In genomic region chr19:41009700-41010235, GRCh38 we compare ENCODE assay signal across 33 cellular contexts. TPM values are rescaled to one million over a fixed set of nuclear protein-coding genes. Genes with fewer than 3 reads are reported as not detected.
DNase-seq lines count a peak whose midpoint lies in the region; ATAC-seq, FAIRE-seq and TF ChIP-seq lines count a peak whose summit lies in the region.
"Had no signal": no experiment of that assay in that cellular context is flagged by ENCODE, and none has a peak within 500 bp of the region (broad histone marks: within the 10 kb centered on the region; RNA-seq: fewer than 3 reads in every experiment).

No MANE protein-coding gene starts in this region.

- peak overlapping the region; percentile 43 for H2BK120ac ChIP-seq in H1 (replicated peaks; ENCODE audit: low read depth, low read length)

- H4K8ac ChIP-seq in H1 (ENCODE audit: extremely low read depth, insufficient read depth, low read length): no peak overlapping the region

- H2BK15ac ChIP-seq in H1 (ENCODE audit: low read length): 0 out of 2 replicates have a peak overlapping the region, but pooled peaks have one; percentile 18

- H4K91ac ChIP-seq in H1 (replicated peaks; ENCODE audit: insufficient read length, low read length): no peak overlapping the region

- TF ChIP-seq CTCF in liver (IDR thresholded peaks at IDR 0.05; ENCODE audit: low read depth, low read length, missing input control) (no peak), HepG2 (CRISPR knock-in tag; IDR thresholded peaks at IDR 0.05) (no peak), K562 (IDR thresholded peaks at IDR 0.05 in 2 of 3, conservative IDR thresholded peaks at IDR 0.05 in 1 of 3; ENCODE audit: insufficient read depth in 2 of 3, low read depth in 1 of 3, low read length in 3 of 3) (no peak), H1 (IDR thresholded peaks at IDR 0.05; ENCODE audit: control extremely low read depth in 1 of 3, insufficient read depth in 1 of 3, low read depth in 1 of 3, low read length in 3 of 3) (no peak), right lobe of liver (IDR thresholded peaks at IDR 0.05) (no peak), pancreas (IDR thresholded peaks at IDR 0.05) (no peak)

- H3K9ac ChIP-seq in liver (ENCODE audit: low read depth in 1 of 2, low read length in 2 of 2) (no peak overlapping the region), HepG2 (ENCODE audit: insufficient read depth, low read depth, low read length) (no peak overlapping the region), K562 (ENCODE audit: insufficient read depth in 1 of 2, low read depth in 2 of 2, low read length in 2 of 2) (no peak overlapping the region), H1 (replicated peaks in 1 of 4; ENCODE audit: extremely low read depth in 1 of 4, low read depth in 3 of 4, low read length in 3 of 4) (no peak overlapping the region)
- H3K9ac ChIP-seq: BLaER1 had no signal

- TF ChIP-seq RAD21 in liver (IDR thresholded peaks at IDR 0.05) (peak in 1 of 2 donors; percentile 16), HepG2 (CRISPR knock-in tag; IDR thresholded peaks at IDR 0.05) (no peak), K562 (CRISPR knock-in tag; conservative IDR thresholded peaks at IDR 0.05 in 1 of 2, IDR thresholded peaks at IDR 0.05 in 1 of 2) (no peak), H1 (IDR thresholded peaks at IDR 0.05 in 1 of 2, conservative IDR thresholded peaks at IDR 0.05 in 1 of 2; ENCODE audit: low read depth in 2 of 2, low read length in 2 of 2) (no peak)

- intact Hi-C loops in HepG2 (cut with micrococcal nuclease; ENCODE audit: unreplicated experiment): no loop called here
- intact Hi-C loops in K562 (cut with micrococcal nuclease): no loop called here
- intact Hi-C loops in right lobe of liver (cut with DNase I): no loop called here
- intact Hi-C loops in activated naive CD4-positive, alpha-beta T cell treated with anti-CD3 and anti-CD28 coated beads for 36 hours (cut with micrococcal nuclease): no loop called here
- intact Hi-C loops in pancreas (cut with DNase I): no loop called here

- POLR2A ChIA-PET in HepG2 (lab: Yijun Ruan, JAX): no interaction called here
- POLR2A ChIA-PET in K562 (lab: Yijun Ruan, JAX): no interaction called here
- POLR2A ChIA-PET in H1 (lab: Charles Lee; ENCODE audit: partially characterized antibody): no interaction called here

- H3K27me3 ChIP-seq in liver (ENCODE audit: control insufficient read depth in 4 of 4, insufficient read depth in 4 of 4, low read length in 3 of 4) (no peaks in the 10 kb centered on the region), HepG2 (ENCODE audit: control insufficient read depth in 1 of 2, insufficient read depth in 2 of 2, low read length in 2 of 2) (peaks cover 2 to 27% of the 10 kb centered on the region in 2 experiments; a peak in 4 of 5 replicates), K562 (ENCODE audit: control insufficient read depth in 2 of 2, insufficient read depth in 2 of 2, low read length in 2 of 2) (peaks cover 12 to 24% of the 10 kb centered on the region in 2 experiments; a peak in 4 of 5 replicates), H1 (replicated peaks in 1 of 4; ENCODE audit: control insufficient read depth in 3 of 4, extremely low read depth in 1 of 4, insufficient read depth in 3 of 4, low read length in 3 of 4) (no peaks in the 10 kb centered on the region; a peak in 1 of 7 replicates), right lobe of liver (no peaks in the 10 kb centered on the region), pancreas (peaks cover 0 to 2% (median 0%) of the 10 kb centered on the region in 4 donors)
- H3K27me3 ChIP-seq: BLaER1 had no signal

- H3K27ac ChIP-seq in liver (ENCODE audit: low read depth in 1 of 2, low read length in 2 of 2) (no peak overlapping the region), HepG2 (ENCODE audit: extremely low read length, insufficient read depth, low read length) (no peak overlapping the region), K562 (ENCODE audit: extremely low read depth, low read depth, low read length) (no peak overlapping the region), H1 (ENCODE audit: low read depth, low read length) (no peak overlapping the region), right lobe of liver (no peak overlapping the region), pancreas (no peak overlapping the region)
- H3K27ac ChIP-seq: 22Rv1, BLaER1 had no signal

- 60% methylated on average over 11 of the region's 11 CpGs for WGBS in liver
- WGBS in HepG2 (ENCODE audit: low lambda C conversion rate): 20% methylated on average over 9 of the region's 11 CpGs
- WGBS in K562 (ENCODE audit: insufficient coverage, low coverage, missing lambda C conversion rate): under 1% methylated on average over 9 of the region's 11 CpGs
- 95 to 100% methylated on average over 1 to 11 of the region's 11 CpGs for WGBS in H1 (ENCODE audit: extremely low coverage in 1 of 2, insufficient coverage in 1 of 2, insufficient read length in 1 of 2, insufficient replicate concordance in 2 of 2, low coverage in 1 of 2, low lambda C conversion rate in 2 of 2, missing lambda C conversion rate in 1 of 2), 2 experiments
- WGBS in right lobe of liver (ENCODE audit: insufficient coverage, low coverage, low lambda C conversion rate, missing lambda C conversion rate): 55% methylated on average over 10 of the region's 11 CpGs
- 60 to 62% methylated on average over 11 of the region's 11 CpGs for WGBS in pancreas, 2 donors

- no peak overlapping the region for H3K4ac ChIP-seq in H1 (replicated peaks; ENCODE audit: insufficient read length, low read depth, low read length)

- no peaks in the 10 kb centered on the region for H3K36me3 Mint-ChIP-seq in activated naive CD4-positive, alpha-beta T cell treated with anti-CD3 and anti-CD28 coated beads for 36 hours (ENCODE audit: low read depth)
- H3K36me3 Mint-ChIP-seq: CD14-positive monocyte; CD4-positive, alpha-beta memory T cell; CD4-positive, CD25-positive, alpha-beta regulatory T cell had no signal

- no peak overlapping the region for H2BK5ac ChIP-seq in H1 (ENCODE audit: low read depth, low read length)

- TF ChIP-seq POLR2A in HepG2 (IDR thresholded peaks at IDR 0.05; ENCODE audit: insufficient read depth in 1 of 2, low read depth in 2 of 2, low read length in 2 of 2) (no peak), K562 (conservative IDR thresholded peaks at IDR 0.05) (no peak), H1 (IDR thresholded peaks at IDR 0.05; ENCODE audit: control extremely low read depth in 1 of 2, low read depth in 2 of 2, low read length in 2 of 2) (no peak), right lobe of liver (IDR thresholded peaks at IDR 0.05) (no peak)

- no peaks in the 10 kb centered on the region for H3K79me1 ChIP-seq in H1 (ENCODE audit: low read depth, low read length)

- H3K36me3 ChIP-seq in liver (ENCODE audit: control insufficient read depth in 4 of 4, insufficient read depth in 3 of 4, low read depth in 1 of 4, low read length in 3 of 4) (peaks cover 12 to 72% (median 54%) of the 10 kb centered on the region in 4 donors), HepG2 (replicated peaks in 1 of 2; ENCODE audit: control insufficient read depth in 1 of 2, insufficient read depth in 2 of 2, low read length in 2 of 2) (no peaks in the 10 kb centered on the region), K562 (ENCODE audit: control insufficient read depth, insufficient read depth, low read length) (no peaks in the 10 kb centered on the region), H1 (ENCODE audit: control insufficient read depth in 2 of 4, insufficient read depth in 4 of 4, low read length in 3 of 4) (no peaks in the 10 kb centered on the region), right lobe of liver (peaks cover 0 to 96% (median 26%) of the 10 kb centered on the region in 4 donors), pancreas (no peaks in the 10 kb centered on the region)
- H3K36me3 ChIP-seq: BE2C, BLaER1 had no signal

- no peaks in the 10 kb centered on the region for H3K4me1 Mint-ChIP-seq in activated naive CD4-positive, alpha-beta T cell treated with anti-CD3 and anti-CD28 coated beads for 36 hours (ENCODE audit: low read depth)
- H3K4me1 Mint-ChIP-seq: CD14-positive monocyte had no signal

- no peaks in the 10 kb centered on the region; the same call in 1 of the 2 replicates for H3K23me2 ChIP-seq in H1 (ENCODE audit: low read depth, low read length)

- H2AFZ ChIP-seq in HepG2 (ENCODE audit: low read length) (no peak overlapping the region), K562 (ENCODE audit: low read depth, low read length) (no peak overlapping the region), H1 (ENCODE audit: low read length) (no peak overlapping the region; the same call in 1 of the 2 replicates)

- H4K20me1 ChIP-seq in HepG2 (ENCODE audit: insufficient read depth, low read length) (no peaks in the 10 kb centered on the region), K562 (replicated peaks; ENCODE audit: control insufficient read depth, insufficient read depth, low read length) (no peaks in the 10 kb centered on the region), H1 (replicated peaks in 1 of 2; ENCODE audit: control insufficient read depth in 1 of 2, insufficient read depth in 2 of 2, low read length in 2 of 2) (no peaks in the 10 kb centered on the region)
- H4K20me1 ChIP-seq: BLaER1 had no signal

- H3K79me2 ChIP-seq in HepG2 (ENCODE audit: insufficient read depth, low read length) (no peaks in the 10 kb centered on the region), K562 (ENCODE audit: control insufficient read depth, insufficient read depth, low read length) (no peaks in the 10 kb centered on the region), H1 (ENCODE audit: control insufficient read depth in 1 of 2, insufficient read depth in 2 of 2, low read length in 2 of 2) (no peaks in the 10 kb centered on the region)

- DNase-seq in HepG2 (ENCODE audit: low spot score) (no peak), K562 (ENCODE audit: extremely low read depth in 1 of 4, low spot score in 3 of 4) (no peak), H1 (ENCODE audit: low read depth in 1 of 2, low spot score in 2 of 2) (no peak), right lobe of liver (peak; percentile 25 to 71 (median 46)), pancreas (no peak)
- no peak for DNase-seq in activated naive CD4-positive, alpha-beta T cell treated with anti-CD3 and anti-CD28 coated beads for 36 hours
- DNase-seq: ACHN; BE2C; C1 segment of cervical spinal cord; CD4-positive, alpha-beta memory T cell; CD4-positive, CD25-positive, alpha-beta regulatory T cell; CD8-positive, alpha-beta memory T cell; COR-L47; DMS 273 treated with DMSO at 0.1 percent for 48 hours; DMS153; DMS53; DMS79; DND-41; EL; GDM1 had no signal

- H3K4me3 ChIP-seq in liver (ENCODE audit: low read depth in 1 of 3, low read length in 3 of 3): no peak overlapping the region
- H3K4me3 ChIP-seq in HepG2 (replicated peaks in 1 of 3; ENCODE audit: insufficient read depth in 1 of 3, low read depth in 2 of 3, low read length in 3 of 3): no peak overlapping the region
- no peak overlapping the region for H3K4me3 ChIP-seq in K562
- no peak overlapping the region for H3K4me3 ChIP-seq in H1 (ENCODE audit: extremely low read depth in 1 of 4, insufficient read depth in 2 of 4, low read depth in 3 of 4, low read length in 4 of 4)
- H3K4me3 ChIP-seq in right lobe of liver: no peak overlapping the region
- H3K4me3 ChIP-seq in pancreas: no peak overlapping the region
- H3K4me3 ChIP-seq: BLaER1, GM12878 had no signal

- H3K23ac ChIP-seq in H1 (ENCODE audit: insufficient read length): no peak overlapping the region

- H3K14ac ChIP-seq in H1 (ENCODE audit: insufficient read length): no peak overlapping the region

- peaks cover 22% of the 10 kb centered on the region for H3K27me3 Mint-ChIP-seq in activated naive CD4-positive, alpha-beta T cell treated with anti-CD3 and anti-CD28 coated beads for 36 hours (ENCODE audit: low read depth)

- no peaks in the 10 kb centered on the region for H3K9me1 ChIP-seq in K562 (ENCODE audit: control insufficient read depth, insufficient read depth, low read length)

- in situ Hi-C loops in HepG2 (cut with HindIII; ENCODE audit: extremely low pct_ligation_motif_present, low pct_unique_long_range_greater_than_20kb) (no loop called here), K562 (cut with MboI) (no loop called here)

- H3K9me3 Mint-ChIP-seq in activated naive CD4-positive, alpha-beta T cell treated with anti-CD3 and anti-CD28 coated beads for 36 hours: no peaks in the 10 kb centered on the region

- TF ChIP-seq EP300 in HepG2 (IDR thresholded peaks at IDR 0.05; ENCODE audit: low read depth in 2 of 2, low read length in 2 of 2) (no peak), HepG2 (CRISPR knock-in tag; IDR thresholded peaks at IDR 0.05; ENCODE audit: borderline replicate concordance) (no peak), K562 (IDR thresholded peaks at IDR 0.05; ENCODE audit: low read length) (no peak), H1 (IDR thresholded peaks at IDR 0.05; ENCODE audit: borderline replicate concordance in 1 of 2, low read depth in 2 of 2, low read length in 2 of 2) (no peak)

- H3K4me1 ChIP-seq in liver (ENCODE audit: control insufficient read depth in 4 of 4, insufficient read depth in 4 of 4, low read length in 3 of 4) (peaks cover 0 to 2% (median 0%) of the 10 kb centered on the region in 4 donors), HepG2 (ENCODE audit: insufficient read depth, low read length) (no peaks in the 10 kb centered on the region), K562 (replicated peaks in 1 of 2; ENCODE audit: control insufficient read depth in 2 of 2, insufficient read depth in 2 of 2, low read length in 2 of 2) (no peaks in the 10 kb centered on the region), H1 (replicated peaks in 1 of 4; ENCODE audit: control insufficient read depth in 3 of 4, insufficient read depth in 4 of 4, low read length in 3 of 4) (no peaks in the 10 kb centered on the region), right lobe of liver (no peaks in the 10 kb centered on the region), pancreas (no peaks in the 10 kb centered on the region)
- H3K4me1 ChIP-seq: BE2C, BLaER1 had no signal

- no peak for ATAC-seq in HepG2
- ATAC-seq in K562: peak; percentile 42; the same call in 1 of the 3 replicates
- peak; percentile 29 to 76 (median 72) for ATAC-seq in right lobe of liver
- ATAC-seq in HG03196 (IDR thresholded peaks at IDR 0.05; ENCODE audit: unreplicated experiment): no peak
- no peak for ATAC-seq in pancreas
- ATAC-seq: GM12878 had no signal

- H3K9me3 ChIP-seq in liver (ENCODE audit: control insufficient read depth in 4 of 4, low read length in 3 of 4) (no peaks in the 10 kb centered on the region), HepG2 (ENCODE audit: low read length) (no peaks in the 10 kb centered on the region), K562 (replicated peaks; ENCODE audit: control insufficient read depth, insufficient read depth, low read depth, low read length) (no peaks in the 10 kb centered on the region), H1 (ENCODE audit: insufficient read depth in 2 of 2, low read depth in 1 of 2, low read length in 1 of 2) (no peaks in the 10 kb centered on the region), right lobe of liver (no peaks in the 10 kb centered on the region), pancreas (no peaks in the 10 kb centered on the region)
- H3K9me3 ChIP-seq: BE2C, BLaER1 had no signal

- no peak overlapping the region for H3K56ac ChIP-seq in H1 (replicated peaks; ENCODE audit: insufficient read length, low read depth, low read length)

- BruUV-seq in HepG2 (replicated peaks; lab: Mats Ljungman, UMichigan): no TSS peak
- BruUV-seq in K562 (replicated peaks; lab: Mats Ljungman, UMichigan): no TSS peak

- no peak overlapping the region for H2BK12ac ChIP-seq in H1 (ENCODE audit: low read depth, low read length)

- H4K5ac ChIP-seq in H1 (ENCODE audit: insufficient read length, low read depth, low read length): no peak overlapping the region

- H3K4me3 Mint-ChIP-seq in activated naive CD4-positive, alpha-beta T cell treated with anti-CD3 and anti-CD28 coated beads for 36 hours: no peak overlapping the region
- H3K4me3 Mint-ChIP-seq: CD14-positive monocyte; CD4-positive, alpha-beta memory T cell; CD4-positive, CD25-positive, alpha-beta regulatory T cell; CD8-positive, alpha-beta memory T cell had no signal

- 0 out of 2 replicates have a peak overlapping the region, but pooled peaks have one; percentile 6 for H3K18ac ChIP-seq in H1 (ENCODE audit: extremely low read depth, low read length)

- H3K4me2 ChIP-seq in HepG2 (ENCODE audit: low read depth, low read length) (no peak overlapping the region), K562 (ENCODE audit: insufficient read depth, low read length) (no peak overlapping the region), H1 (ENCODE audit: insufficient read depth in 1 of 2, low read depth in 2 of 2, low read length in 2 of 2) (no peak overlapping the region)
- H3K4me2 ChIP-seq: BLaER1 had no signal

- FAIRE-seq in HepG2 (lab: Jason Lieb, UNC): no peak
- FAIRE-seq in K562 (lab: Jason Lieb, UNC): no peak
- FAIRE-seq in H1 (lab: Jason Lieb, UNC): no peak
- FAIRE-seq in pancreas (lab: Jason Lieb, UNC): no peak
- FAIRE-seq: GM12878, GM12892, GM18507 had no signal

- no peak overlapping the region for H2BK20ac ChIP-seq in H1 (ENCODE audit: low read length)

- CTCF ChIA-PET in HepG2 (lab: Yijun Ruan, JAX; ENCODE audit: low intra/inter-chr PET ratio, low total read pairs): no interaction called here
- CTCF ChIA-PET in K562 (lab: Yijun Ruan, JAX; ENCODE audit: low intra/inter-chr PET ratio): no interaction called here
- CTCF ChIA-PET in H1 (lab: Charles Lee; ENCODE audit: partially characterized antibody): no interaction called here
- CTCF ChIA-PET in activated naive CD4-positive, alpha-beta T cell treated with anti-CD3 and anti-CD28 coated beads for 36 hours (lab: Charles Lee): no interaction called here

- no peak overlapping the region for H2AK5ac ChIP-seq in H1 (ENCODE audit: low read depth, low read length)

- no peak overlapping the region for H3K27ac Mint-ChIP-seq in activated naive CD4-positive, alpha-beta T cell treated with anti-CD3 and anti-CD28 coated beads for 36 hours
- H3K27ac Mint-ChIP-seq: CD14-positive monocyte; CD4-positive, alpha-beta memory T cell; CD4-positive, CD25-positive, alpha-beta regulatory T cell had no signal

RNA-seq across cellular contexts. Expression of gene CYP2B6, which starts 18.7 kb away (rescaled TPM):
- total RNA-seq in liver (10 to 100 TPM in 1 of 2 donors, not detected in 1; 13.0 TPM), HepG2 (2016; rRNA removed; fragmentation: Illumina TruSeq; extraction: Trizol) (not detected in 2 replicates), K562 (2014; rRNA removed) (not detected in 2 replicates), K562 (2014; rRNA removed; fragmentation: Illumina TruSeq; extraction: Trizol) (not detected in 2 replicates), K562 (2015; rRNA removed; fragmentation: Illumina TruSeq; extraction: Trizol) (not detected in 2 replicates), K562 (2021) (0.04 and 0.20 TPM in 2 replicates), right lobe of liver (1,000 to 10,000 TPM in 1 of 6 experiments, 100 to 1,000 TPM in 3, 1 to 10 TPM in 2; 7.9 to 5,721 (median 385) TPM), pancreas (under 1 TPM in 3 of 6 donors, not detected in 3; 0.09 to 0.63 (median 0.25) TPM)
- polyA plus RNA-seq in liver (100 to 1,000 TPM in 1 of 2 donors, 10 to 100 TPM in 1; 16.6 to 751 TPM), HepG2 (2011; rRNA removed) (0.09 TPM in 2 replicates), K562 (2011; rRNA removed) (not detected in 2 replicates), K562 (2014; fragmentation: Illumina TruSeq; extraction: Trizol) (not detected in 2 replicates), K562 (2014; fragmentation: Nextera tagmentation; extraction: Ambion mirVana) (not detected), K562 (2014; rRNA removed) (not detected in 2 replicates), H1 (2011; rRNA removed) (1.2 and 2.8 TPM in 2 replicates), pancreas (under 1 TPM in 1 of 2 donors, not detected in 1; 0.08 TPM)
- not detected in 2 replicates for total RNA-seq in HepG2 (2016; cell fraction: cytosol; rRNA removed; fragmentation: Illumina TruSeq; extraction: Trizol; ENCODE audit: low read depth)
- total RNA-seq in HepG2 (2016; cell fraction: insoluble cytoplasmic fraction; rRNA removed; fragmentation: Illumina TruSeq; extraction: Trizol): not detected in 2 replicates
- not detected in 2 replicates for total RNA-seq in HepG2 (2016; cell fraction: membrane; rRNA removed; fragmentation: Illumina TruSeq; extraction: Trizol)
- total RNA-seq in HepG2 (2016; cell fraction: nucleus; rRNA removed; fragmentation: Illumina TruSeq; extraction: Trizol): not detected in 2 replicates
- 0.07 and 0.08 TPM in 2 replicates for polyA plus RNA-seq in HepG2 (2011; cell fraction: cytosol; rRNA removed)
- 0.10 and 0.12 TPM in 2 replicates for polyA plus RNA-seq in HepG2 (2011; cell fraction: nucleus; rRNA removed)
- not detected in 2 replicates for polyA plus RNA-seq in HepG2 (2012)
- not detected in 2 replicates for polyA plus RNA-seq in HepG2 (2016; cell fraction: cytosol; fragmentation: Illumina TruSeq; extraction: Trizol; ENCODE audit: low read depth)
- not detected in 2 replicates for polyA plus RNA-seq in HepG2 (2016; cell fraction: insoluble cytoplasmic fraction; fragmentation: Illumina TruSeq; extraction: Trizol; ENCODE audit: low read depth)
- polyA plus RNA-seq in HepG2 (2016; cell fraction: membrane; fragmentation: Illumina TruSeq; extraction: Trizol; ENCODE audit: low read depth): not detected in 2 replicates
- not detected in 2 replicates for polyA plus RNA-seq in HepG2 (2016; cell fraction: nucleus; fragmentation: Illumina TruSeq; extraction: Trizol; ENCODE audit: insufficient read depth, low read depth)
- polyA minus RNA-seq in HepG2 (2011; rRNA and poly(A)+ RNA removed; ENCODE audit: low replicate concordance): 0.26 TPM in 1 of 2 replicates, not detected in the other
- not detected in 2 replicates for polyA minus RNA-seq in HepG2 (2011; cell fraction: cytosol; rRNA and poly(A)+ RNA removed)
- polyA minus RNA-seq in HepG2 (2011; cell fraction: nucleus; rRNA and poly(A)+ RNA removed): not detected in 2 replicates
- total RNA-seq in K562 (2011; cell fraction: chromatin; rRNA removed; ENCODE audit: low replicate concordance): not detected in 2 replicates
- total RNA-seq in K562 (2011; cell fraction: nucleolus; rRNA removed): not detected in 2 replicates
- total RNA-seq in K562 (2011; cell fraction: nucleoplasm; rRNA removed): not detected in 2 replicates
- polyA plus RNA-seq in K562 (2011; cell fraction: cytosol; rRNA removed): not detected in 2 replicates
- not detected in 2 replicates for polyA plus RNA-seq in K562 (2011; cell fraction: nucleus; rRNA removed)
- not detected in 2 replicates for polyA plus RNA-seq in K562 (2012)
- polyA minus RNA-seq in K562 (2011; rRNA and poly(A)+ RNA removed): not detected in 2 replicates
- not detected in 2 replicates for polyA minus RNA-seq in K562 (2011; cell fraction: cytosol; rRNA and poly(A)+ RNA removed)
- not detected in 2 replicates for polyA minus RNA-seq in K562 (2011; cell fraction: nucleus; rRNA and poly(A)+ RNA removed)
- 3.6 and 5.4 TPM in 2 replicates for total RNA-seq in H1 (2021; fragmentation: NEBNext Ultra II Directional; extraction: Animal tissue kit (Norgen Biotek cat#: 25700))
- polyA plus RNA-seq in H1 (2011; cell fraction: cytosol; rRNA removed): 1.4 TPM
- polyA plus RNA-seq in H1 (2011; cell fraction: nucleus; rRNA removed): 1.1 TPM
- 1.5 to 2.9 TPM (median 2.1 TPM) in 4 replicates for polyA plus RNA-seq in H1 (2012, experiment 1 of 2)
- 1.9 TPM for polyA plus RNA-seq in H1 (2012, experiment 2 of 2)
- polyA plus RNA-seq in H1 (2013, experiment 1 of 2): 3.2 TPM
- 3.5 TPM for polyA plus RNA-seq in H1 (2013, experiment 2 of 2)
- 2.3 and 3.4 TPM in 2 replicates for polyA minus RNA-seq in H1 (2011; rRNA and poly(A)+ RNA removed)
- polyA minus RNA-seq in H1 (2011; cell fraction: cytosol; rRNA and poly(A)+ RNA removed): 2.5 TPM
- polyA minus RNA-seq in H1 (2011; cell fraction: nucleus; rRNA and poly(A)+ RNA removed): 0.60 TPM
- not detected for total RNA-seq in activated naive CD4-positive, alpha-beta T cell treated with anti-CD3 and anti-CD28 coated beads for 36 hours
- total RNA-seq: A172; A673; CD4-positive, alpha-beta memory T cell; CD4-positive, CD25-positive, alpha-beta regulatory T cell; CD8-positive, alpha-beta memory T cell; Daoy; G401 had no signal
- polyA plus RNA-seq: AG04450; CD14-positive monocyte; CD4-positive, alpha-beta memory T cell; CD8-positive, alpha-beta memory T cell had no signal

Comparison
In these comparisons a context has a peak if more than half of its experiments do, and no peak if none do; other contexts are left out.
1. ATAC-seq: peak in K562 (single experiment) and right lobe of liver (4 of 4); none in HepG2 (single experiment), HG03196 (single experiment) and pancreas (0 of 4).
2. DNase-seq: peak in right lobe of liver (3 of 3); none in HepG2 (single experiment), K562 (0 of 4), H1 (0 of 2), activated naive CD4-positive, alpha-beta T cell treated with anti-CD3 and anti-CD28 coated beads for 36 hours (single experiment) and pancreas (0 of 6).